ENCODE assay signal across 8 cellular contexts in the genomic region with DNA sequence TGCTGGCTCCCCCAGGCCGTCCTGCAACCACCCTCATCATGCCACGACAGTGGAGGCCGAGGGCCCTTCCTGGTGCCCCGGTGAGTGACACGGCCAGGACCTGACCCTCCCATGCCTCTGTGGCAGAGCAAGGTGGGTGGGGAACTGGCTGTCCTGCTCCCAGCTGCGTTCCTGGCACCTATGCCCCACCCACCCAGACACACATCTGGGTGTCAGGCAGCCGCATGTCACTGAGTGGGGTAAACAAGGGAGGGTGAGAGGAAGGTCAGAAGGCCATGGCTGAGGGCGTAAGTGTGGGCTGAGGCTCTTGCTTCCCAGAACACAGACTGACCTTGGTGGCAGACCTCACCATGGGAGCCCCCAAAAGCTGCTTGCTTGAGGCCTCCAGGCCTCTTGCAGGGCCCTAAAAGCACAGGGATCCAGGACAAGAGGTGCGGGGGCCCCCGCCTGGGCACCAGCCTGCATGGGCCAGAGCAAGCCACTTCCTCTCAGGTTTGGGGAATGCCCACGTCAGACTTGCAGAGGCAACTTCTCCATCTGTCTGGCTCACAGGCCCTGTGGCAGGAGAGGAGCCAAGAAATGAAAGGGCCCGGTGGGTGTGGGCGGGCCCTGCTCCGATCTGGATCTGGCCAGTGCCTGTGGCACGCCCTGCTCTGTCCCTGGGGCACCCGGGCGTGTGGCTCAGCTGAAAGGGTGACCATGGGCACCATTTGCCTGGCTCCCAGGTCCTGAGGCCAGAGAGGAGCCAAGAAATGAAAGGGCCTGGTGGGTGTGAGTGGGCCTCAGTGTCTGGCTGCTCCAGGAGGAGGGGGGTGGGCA. TPM values are rescaled to one million over a fixed set of nuclear protein-coding genes. Genes with fewer than 3 reads are reported as not detected.
DNase-seq lines count a peak whose midpoint lies in the region; ATAC-seq, FAIRE-seq and TF ChIP-seq lines count a peak whose summit lies in the region.

No MANE protein-coding gene starts in this region.

- peak; percentile 97 for DNase-seq in CD14-positive monocyte (ENCODE audit: low spot score)
- DNase-seq in RPMI7951 (ENCODE audit: low read depth): peak; percentile 95
- no peak for DNase-seq in K562 (ENCODE audit: extremely low read depth in 1 of 4, low spot score in 3 of 4)
- DNase-seq in left lobe of liver (ENCODE audit: low spot score): peak; percentile 70
- no peak for DNase-seq in neural progenitor cell (ENCODE audit: low spot score)

- H4K20me1 ChIP-seq in K562 (replicated peaks; ENCODE audit: control insufficient read depth, insufficient read depth, low read length) (no peaks in the 10 kb centered on the region), neural progenitor cell (ENCODE audit: low read depth) (no peaks in the 10 kb centered on the region)

- H3K4me3 ChIP-seq in K562: no peak overlapping the region
- H3K4me3 ChIP-seq in thymus (ENCODE audit: low read length): no peak overlapping the region
- no peak overlapping the region for H3K4me3 ChIP-seq in neural progenitor cell

- peak overlapping the region; percentile 98 to 99 (median 98) for H3K27ac Mint-ChIP-seq in CD14-positive monocyte
- no peak overlapping the region for H3K27ac Mint-ChIP-seq in neural progenitor cell

- WGBS in K562 (ENCODE audit: insufficient coverage, low coverage, missing lambda C conversion rate): 84% methylated on average over 15 of the region's 17 CpGs
- WGBS in thymus: 43% methylated on average over 17 of the region's 17 CpGs

- H3K27me3 ChIP-seq in K562 (ENCODE audit: control insufficient read depth in 2 of 2, insufficient read depth in 2 of 2, low read length in 2 of 2) (no peaks in the 10 kb centered on the region), thymus (ENCODE audit: control insufficient read depth, insufficient read depth) (no peaks in the 10 kb centered on the region), neural progenitor cell (peaks cover 31% of the 10 kb centered on the region)

- FAIRE-seq in K562 (lab: Jason Lieb, UNC): no peak

- peaks cover 13% of the 10 kb centered on the region for H3F3A ChIP-seq in neural progenitor cell (ENCODE audit: low read depth)

- H3K27me3 Mint-ChIP-seq in CD14-positive monocyte (ENCODE audit: low read depth in 3 of 3) (peaks cover 0 to under 1% (median under 1%) of the 10 kb centered on the region in 3 donors), neural progenitor cell (ENCODE audit: insufficient read depth, low read depth) (peaks cover 4% of the 10 kb centered on the region)

- H3K4me1 ChIP-seq in K562 (replicated peaks in 1 of 2; ENCODE audit: control insufficient read depth in 2 of 2, insufficient read depth in 2 of 2, low read length in 2 of 2) (peaks cover 46 to 72% of the 10 kb centered on the region in 2 experiments), thymus (ENCODE audit: control insufficient read depth, insufficient read depth, low read length) (peaks cover 9% of the 10 kb centered on the region), neural progenitor cell (no peaks in the 10 kb centered on the region)

- H2AFZ ChIP-seq in K562 (ENCODE audit: low read depth, low read length): peak overlapping the region; percentile 90
- no peak overlapping the region for H2AFZ ChIP-seq in neural progenitor cell (replicated peaks)

- TF ChIP-seq POLR2A in K562 (conservative IDR thresholded peaks at IDR 0.05): no peak

- H3K9ac ChIP-seq in K562 (ENCODE audit: insufficient read depth in 1 of 2, low read depth in 2 of 2, low read length in 2 of 2): peak overlapping the region; percentile 78 to 92; a peak in 3 of 4 replicates
- H3K9ac ChIP-seq in neural progenitor cell: no peak overlapping the region

- intact Hi-C loops in CD14-positive monocyte (cut with micrococcal nuclease) (loop anchor here (2.0 kb wide), 1 partner anchor 14 kb away; no protein-coding TSS in a partner anchor), K562 (cut with micrococcal nuclease) (no loop called here)

- ATAC-seq in GM21619 (IDR thresholded peaks at IDR 0.05; ENCODE audit: unreplicated experiment) (peak; percentile 39), K562 (no peak), left lobe of liver (peak; percentile 47), HG03354 (IDR thresholded peaks at IDR 0.05; ENCODE audit: poor library complexity, severe bottlenecking, unreplicated experiment) (no peak)

- H3K9me3 ChIP-seq in K562 (replicated peaks; ENCODE audit: control insufficient read depth, insufficient read depth, low read depth, low read length): no peaks in the 10 kb centered on the region
- H3K9me3 ChIP-seq in thymus (ENCODE audit: control insufficient read depth): no peaks in the 10 kb centered on the region
- H3K9me3 ChIP-seq in neural progenitor cell (ENCODE audit: low read depth): no peaks in the 10 kb centered on the region

- H3K79me2 ChIP-seq in K562 (ENCODE audit: control insufficient read depth, insufficient read depth, low read length) (peaks cover 20% of the 10 kb centered on the region), neural progenitor cell (ENCODE audit: low read depth) (peaks cover 7% of the 10 kb centered on the region)

- H3K4me1 Mint-ChIP-seq in CD14-positive monocyte: peaks cover 72% of the 10 kb centered on the region
- peaks cover 10% of the 10 kb centered on the region for H3K4me1 Mint-ChIP-seq in neural progenitor cell

- H3K36me3 ChIP-seq in K562 (ENCODE audit: control insufficient read depth, insufficient read depth, low read length) (no peaks in the 10 kb centered on the region), thymus (ENCODE audit: control insufficient read depth, insufficient read depth) (no peaks in the 10 kb centered on the region), neural progenitor cell (no peaks in the 10 kb centered on the region)

- POLR2A ChIA-PET in K562 (lab: Yijun Ruan, JAX): interaction anchor here (0.6 kb wide), 1 partner anchor 17 kb away, joined by 3 read pairs; no protein-coding TSS in a partner anchor

- CTCF ChIA-PET in K562 (lab: Yijun Ruan, JAX; ENCODE audit: low intra/inter-chr PET ratio): no interaction called here

- in situ Hi-C loops in K562 (cut with MboI): no loop called here

- H3K36me3 Mint-ChIP-seq in CD14-positive monocyte (peaks cover 2 to 8% of the 10 kb centered on the region in 2 donors), neural progenitor cell (no peaks in the 10 kb centered on the region)

- peak overlapping the region; percentile 98 for H3K27ac ChIP-seq in K562 (ENCODE audit: extremely low read depth, low read depth, low read length)
- H3K27ac ChIP-seq in thymus (ENCODE audit: low read depth): peak overlapping the region; percentile 55
- no peak overlapping the region for H3K27ac ChIP-seq in neural progenitor cell

- no peak for TF ChIP-seq RAD21 in K562 (CRISPR knock-in tag; conservative IDR thresholded peaks at IDR 0.05 in 1 of 2, IDR thresholded peaks at IDR 0.05 in 1 of 2)

- H3K4me3 Mint-ChIP-seq in CD14-positive monocyte: peak overlapping the region; percentile 70 to 77
- H3K4me3 Mint-ChIP-seq in neural progenitor cell: no peak overlapping the region

- BruUV-seq in K562 (replicated peaks; lab: Mats Ljungman, UMichigan): no TSS peak

- H3K9me3 Mint-ChIP-seq in CD14-positive monocyte: peaks cover 0 to 2% (median 0%) of the 10 kb centered on the region in 7 donors
- H3K9me3 Mint-ChIP-seq in neural progenitor cell: peaks cover 1% of the 10 kb centered on the region

- TF ChIP-seq EP300 in K562 (IDR thresholded peaks at IDR 0.05; ENCODE audit: low read length): no peak

- H3K4me2 ChIP-seq in K562 (ENCODE audit: insufficient read depth, low read length) (no peak overlapping the region), neural progenitor cell (no peak overlapping the region)

- no peaks in the 10 kb centered on the region for H3K9me1 ChIP-seq in K562 (ENCODE audit: control insufficient read depth, insufficient read depth, low read length)

- TF ChIP-seq CTCF in CD14-positive monocyte (IDR thresholded peaks at IDR 0.05): no peak
- no peak for TF ChIP-seq CTCF in K562 (IDR thresholded peaks at IDR 0.05 in 2 of 3, conservative IDR thresholded peaks at IDR 0.05 in 1 of 3; ENCODE audit: insufficient read depth in 2 of 3, low read depth in 1 of 3, low read length in 3 of 3)
- no peak for TF ChIP-seq CTCF in neural progenitor cell (IDR thresholded peaks at IDR 0.05)

RNA-seq across cellular contexts. Expression of a gene that starts 3.9 kb away (rescaled TPM):
- polyA plus RNA-seq in CD14-positive monocyte (10 to 100 TPM; 17.1 to 20.1 TPM), K562 (2011; rRNA removed) (26.3 and 31.1 TPM in 2 replicates), K562 (2014; fragmentation: Illumina TruSeq; extraction: Trizol) (12.9 and 19.9 TPM in 2 replicates), K562 (2014; fragmentation: Nextera tagmentation; extraction: Ambion mirVana) (1 to 10 TPM in 1 of 2 experiments, under 1 TPM in 1; 0.83 to 1.1 TPM), K562 (2014; rRNA removed) (34.8 and 36.2 TPM in 2 replicates), thymus (122 TPM)
- total RNA-seq in RPMI7951 (2014; rRNA removed; shearing (Covaris generic)): 3.7 and 5.0 TPM in 2 replicates
- total RNA-seq in K562 (2011; cell fraction: chromatin; rRNA removed; ENCODE audit: low replicate concordance): 238 and 466 TPM in 2 replicates
- total RNA-seq in K562 (2011; cell fraction: nucleolus; rRNA removed): 176 and 211 TPM in 2 replicates
- 135 and 163 TPM in 2 replicates for total RNA-seq in K562 (2011; cell fraction: nucleoplasm; rRNA removed)
- total RNA-seq in K562 (2014; rRNA removed) (13.6 and 19.0 TPM in 2 replicates), K562 (2014; rRNA removed; fragmentation: Illumina TruSeq; extraction: Trizol) (10.7 TPM in 2 replicates), K562 (2015; rRNA removed; fragmentation: Illumina TruSeq; extraction: Trizol) (17.1 and 18.1 TPM in 2 replicates), K562 (2021) (33.8 and 36.0 TPM in 2 replicates), left lobe of liver (32.8 TPM), neural progenitor cell (ENCODE audit: low replicate concordance) (15.0 and 29.8 TPM in 2 replicates)
- polyA plus RNA-seq in K562 (2011; cell fraction: cytosol; rRNA removed): 15.4 and 18.8 TPM in 2 replicates
- 146 and 224 TPM in 2 replicates for polyA plus RNA-seq in K562 (2011; cell fraction: nucleus; rRNA removed)
- 20.1 and 38.4 TPM in 2 replicates for polyA plus RNA-seq in K562 (2012)
- polyA minus RNA-seq in K562 (2011; rRNA and poly(A)+ RNA removed): 15.9 and 16.8 TPM in 2 replicates
- 12.2 and 13.1 TPM in 2 replicates for polyA minus RNA-seq in K562 (2011; cell fraction: cytosol; rRNA and poly(A)+ RNA removed)
- 47.4 and 49.1 TPM in 2 replicates for polyA minus RNA-seq in K562 (2011; cell fraction: nucleus; rRNA and poly(A)+ RNA removed)

RNA-seq across cellular contexts. Expression of a gene that starts 12.3 kb away (rescaled TPM):
- polyA plus RNA-seq in CD14-positive monocyte: 10 to 100 TPM; 26.3 to 35.3 TPM
- 104 and 207 TPM in 2 replicates for total RNA-seq in RPMI7951 (2014; rRNA removed; shearing (Covaris generic))
- 2.9 and 6.6 TPM in 2 replicates for total RNA-seq in K562 (2011; cell fraction: chromatin; rRNA removed; ENCODE audit: low replicate concordance)
- total RNA-seq in K562 (2011; cell fraction: nucleolus; rRNA removed): 10.0 and 10.5 TPM in 2 replicates
- 4.4 and 5.7 TPM in 2 replicates for total RNA-seq in K562 (2011; cell fraction: nucleoplasm; rRNA removed)
- 1.8 and 2.5 TPM in 2 replicates for total RNA-seq in K562 (2014; rRNA removed)
- total RNA-seq in K562 (2014; rRNA removed; fragmentation: Illumina TruSeq; extraction: Trizol): 0.11 and 0.13 TPM in 2 replicates
- total RNA-seq in K562 (2015; rRNA removed; fragmentation: Illumina TruSeq; extraction: Trizol): 1.0 and 1.2 TPM in 2 replicates
- 2.9 and 5.4 TPM in 2 replicates for total RNA-seq in K562 (2021)
- polyA plus RNA-seq in K562 (2011; rRNA removed): 3.7 and 8.3 TPM in 2 replicates
- 9.7 and 12.8 TPM in 2 replicates for polyA plus RNA-seq in K562 (2011; cell fraction: cytosol; rRNA removed)
- polyA plus RNA-seq in K562 (2011; cell fraction: nucleus; rRNA removed): 9.1 and 10.2 TPM in 2 replicates
- 4.9 and 9.3 TPM in 2 replicates for polyA plus RNA-seq in K562 (2012)
- 0.58 and 0.78 TPM in 2 replicates for polyA plus RNA-seq in K562 (2014; fragmentation: Illumina TruSeq; extraction: Trizol)
- polyA plus RNA-seq in K562 (2014; fragmentation: Nextera tagmentation; extraction: Ambion mirVana): not detected
- polyA plus RNA-seq in K562 (2014; rRNA removed): 0.81 and 1.9 TPM in 2 replicates
- polyA minus RNA-seq in K562 (2011; rRNA and poly(A)+ RNA removed): 2.9 and 3.7 TPM in 2 replicates
- 7.0 and 15.5 TPM in 2 replicates for polyA minus RNA-seq in K562 (2011; cell fraction: cytosol; rRNA and poly(A)+ RNA removed)
- polyA minus RNA-seq in K562 (2011; cell fraction: nucleus; rRNA and poly(A)+ RNA removed): 4.8 and 6.9 TPM in 2 replicates
- total RNA-seq in left lobe of liver: 6.9 TPM
- 30.2 TPM for polyA plus RNA-seq in thymus
- 21.0 and 82.9 TPM in 2 replicates for total RNA-seq in neural progenitor cell (ENCODE audit: low replicate concordance)

RNA-seq across cellular contexts. Expression of a gene that starts 57.0 kb away (rescaled TPM):
- polyA plus RNA-seq in CD14-positive monocyte: 10 to 100 TPM; 47.0 to 60.9 TPM
- 20.4 and 22.6 TPM in 2 replicates for total RNA-seq in RPMI7951 (2014; rRNA removed; shearing (Covaris generic))
- total RNA-seq in K562 (2011; cell fraction: chromatin; rRNA removed; ENCODE audit: low replicate concordance): 268 and 441 TPM in 2 replicates
- 196 and 213 TPM in 2 replicates for total RNA-seq in K562 (2011; cell fraction: nucleolus; rRNA removed)
- total RNA-seq in K562 (2011; cell fraction: nucleoplasm; rRNA removed): 179 and 187 TPM in 2 replicates
- total RNA-seq in K562 (2014; rRNA removed): 26.1 and 39.0 TPM in 2 replicates
- total RNA-seq in K562 (2014; rRNA removed; fragmentation: Illumina TruSeq; extraction: Trizol): 35.9 and 41.3 TPM in 2 replicates
- total RNA-seq in K562 (2015; rRNA removed; fragmentation: Illumina TruSeq; extraction: Trizol): 35.7 and 36.6 TPM in 2 replicates
- 95.3 and 114 TPM in 2 replicates for total RNA-seq in K562 (2021)
- 82.8 and 96.8 TPM in 2 replicates for polyA plus RNA-seq in K562 (2011; rRNA removed)
- polyA plus RNA-seq in K562 (2011; cell fraction: cytosol; rRNA removed): 51.5 and 60.4 TPM in 2 replicates
- polyA plus RNA-seq in K562 (2011; cell fraction: nucleus; rRNA removed): 306 and 488 TPM in 2 replicates
- polyA plus RNA-seq in K562 (2012): 102 and 106 TPM in 2 replicates
- 123 and 133 TPM in 2 replicates for polyA plus RNA-seq in K562 (2014; fragmentation: Illumina TruSeq; extraction: Trizol)
- polyA plus RNA-seq in K562 (2014; fragmentation: Nextera tagmentation; extraction: Ambion mirVana): 1 to 10 TPM; 6.5 to 7.4 TPM
- polyA plus RNA-seq in K562 (2014; rRNA removed): 81.0 and 90.3 TPM in 2 replicates
- 56.2 and 74.7 TPM in 2 replicates for polyA minus RNA-seq in K562 (2011; rRNA and poly(A)+ RNA removed)
- 45.7 and 51.3 TPM in 2 replicates for polyA minus RNA-seq in K562 (2011; cell fraction: cytosol; rRNA and poly(A)+ RNA removed)
- 71.1 and 74.9 TPM in 2 replicates for polyA minus RNA-seq in K562 (2011; cell fraction: nucleus; rRNA and poly(A)+ RNA removed)
- total RNA-seq in left lobe of liver: 49.6 TPM
- 113 TPM for polyA plus RNA-seq in thymus
- 41.5 and 60.7 TPM in 2 replicates for total RNA-seq in neural progenitor cell (ENCODE audit: low replicate concordance)

Comparison
In these comparisons a context has a peak if more than half of its experiments do, and no peak if none do; other contexts are left out.
1. DNase-seq: peak in CD14-positive monocyte (single experiment), RPMI7951 (single experiment) and left lobe of liver (single experiment); none in K562 (0 of 4) and neural progenitor cell (single experiment).
2. ATAC-seq: peak in GM21619 (single experiment) and left lobe of liver (single experiment); none in K562 (single experiment) and HG03354 (single experiment).